Comparison of ENCODE assay signal across 28 cellular contexts in genomic region chr10:21445161-21445560, GRCh38.
"Had no signal": no experiment of that assay in that cellular context is flagged by ENCODE, and none has a peak within 500 bp of the region (broad histone marks: within the 10 kb centered on the region; RNA-seq: fewer than 3 reads in every experiment).

No MANE protein-coding gene starts in this region.

- H3K36me3 ChIP-seq: gastroesophageal sphincter, right atrium auricular region, thyroid gland, upper lobe of right lung had no signal

- H3K27ac Mint-ChIP-seq: activated CD4-positive, alpha-beta T cell treated with anti-CD3 and anti-CD28 coated beads, Interleukin-2, amount 10 ng/mL, durations not matched to agents 7 days and 5 days; activated CD8-positive, alpha-beta memory T cell treated with anti-CD3 and anti-CD28 coated beads, Interleukin-2, amount 10 ng/mL, durations not matched to agents 7 days and 5 days; activated CD8-positive, alpha-beta T cell treated with anti-CD3 and anti-CD28 coated beads for 36 hours; activated naive CD4-positive, alpha-beta T cell treated with anti-CD3 and anti-CD28 coated beads, Interleukin-2, amount 10 ng/mL, durations not matched to agents 7 days and 5 days; brain; memory B cell; progenitor cell of endocrine pancreas; stimulated activated naive CD8-positive, alpha-beta T cell treated with anti-CD3 and anti-CD28 coated beads, Interleukin-15, Interleukin-2, amounts not matched to agents 100 ng/mL and 50 ng/mL, for 24 hours had no signal

- H3K27me3 ChIP-seq: gastroesophageal sphincter, right atrium auricular region, thyroid gland, upper lobe of right lung had no signal

- H3K27me3 Mint-ChIP-seq: activated CD4-positive, alpha-beta T cell treated with anti-CD3 and anti-CD28 coated beads, Interleukin-2, amount 10 ng/mL, durations not matched to agents 7 days and 5 days; activated CD8-positive, alpha-beta memory T cell treated with anti-CD3 and anti-CD28 coated beads, Interleukin-2, amount 10 ng/mL, durations not matched to agents 7 days and 5 days; activated CD8-positive, alpha-beta T cell treated with anti-CD3 and anti-CD28 coated beads for 36 hours; activated naive CD4-positive, alpha-beta T cell treated with anti-CD3 and anti-CD28 coated beads, Interleukin-2, amount 10 ng/mL, durations not matched to agents 7 days and 5 days; brain; progenitor cell of endocrine pancreas; stimulated activated naive CD8-positive, alpha-beta T cell treated with anti-CD3 and anti-CD28 coated beads, Interleukin-15, Interleukin-2, amounts not matched to agents 100 ng/mL and 50 ng/mL, for 24 hours had no signal

- ATAC-seq: activated CD4-positive, CD25-positive, alpha-beta regulatory T cell treated with anti-CD3 and anti-CD28 coated beads, Interleukin-2, amount 50 U/mL, for 24 hours; activated CD8-positive, alpha-beta memory T cell treated with anti-CD3 and anti-CD28 coated beads, Interleukin-2, amount 10 ng/mL, durations not matched to agents 7 days and 5 days; activated CD8-positive, alpha-beta T cell treated with anti-CD3 and anti-CD28 coated beads for 36 hours; esophagus mucosa; gastroesophageal sphincter; left cardiac atrium; upper lobe of right lung had no signal

- H3K9me3 ChIP-seq: thyroid gland, upper lobe of right lung had no signal

- H3K27ac ChIP-seq: gastroesophageal sphincter, right atrium auricular region, thyroid gland, upper lobe of right lung, VCaP had no signal

- H3K9me3 Mint-ChIP-seq: activated CD4-positive, alpha-beta T cell treated with anti-CD3 and anti-CD28 coated beads, Interleukin-2, amount 10 ng/mL, durations not matched to agents 7 days and 5 days; activated CD8-positive, alpha-beta T cell treated with anti-CD3 and anti-CD28 coated beads for 36 hours; activated naive CD4-positive, alpha-beta T cell treated with anti-CD3 and anti-CD28 coated beads, Interleukin-2, amount 10 ng/mL, durations not matched to agents 7 days and 5 days; memory B cell; stimulated activated naive CD8-positive, alpha-beta T cell treated with anti-CD3 and anti-CD28 coated beads, Interleukin-15, Interleukin-2, amounts not matched to agents 100 ng/mL and 50 ng/mL, for 24 hours had no signal

- DNase-seq: activated CD4-positive, alpha-beta T cell treated with anti-CD3 and anti-CD28 coated beads, Interleukin-2, amount 10 ng/mL, durations not matched to agents 7 days and 5 days; activated CD8-positive, alpha-beta memory T cell treated with anti-CD3 and anti-CD28 coated beads, Interleukin-2, amount 10 ng/mL, durations not matched to agents 7 days and 5 days; activated CD8-positive, alpha-beta T cell treated with anti-CD3 and anti-CD28 coated beads for 36 hours; activated effector memory CD4-positive, alpha-beta T cell treated with anti-CD3 and anti-CD28 coated beads, Interleukin-2, amount 50 U/mL, for 16 hours; activated naive CD4-positive, alpha-beta T cell treated with anti-CD3 and anti-CD28 coated beads, Interleukin-2, amount 10 ng/mL, durations not matched to agents 7 days and 5 days; activated T-cell treated with anti-CD3 and anti-CD28 coated beads for 4 hours; anterior cingulate cortex; dermis blood vessel endothelial cell; effector memory CD4-positive, alpha-beta T cell; head of caudate nucleus; hypothalamus; islet precursor cell; left cardiac atrium; stimulated activated CD4-positive, alpha-beta T cell treated with anti-CD3 and anti-CD28 coated beads, Interleukin-12 subunit alpha, Interleukin-12 subunit beta, amount 100 ng/mL, for 4 hours; stimulated activated CD4-positive, alpha-beta T cell treated with anti-CD3 and anti-CD28 coated beads, Interleukin-4, amount 100 ng/mL, for 4 hours; substantia nigra; T-helper 2 cell; thyroid gland; upper lobe of right lung had no signal

- H3K4me1 Mint-ChIP-seq: activated CD4-positive, alpha-beta T cell treated with anti-CD3 and anti-CD28 coated beads, Interleukin-2, amount 10 ng/mL, durations not matched to agents 7 days and 5 days; activated CD8-positive, alpha-beta memory T cell treated with anti-CD3 and anti-CD28 coated beads, Interleukin-2, amount 10 ng/mL, durations not matched to agents 7 days and 5 days; activated naive CD4-positive, alpha-beta T cell treated with anti-CD3 and anti-CD28 coated beads, Interleukin-2, amount 10 ng/mL, durations not matched to agents 7 days and 5 days; memory B cell had no signal

- H3K36me3 Mint-ChIP-seq: activated CD8-positive, alpha-beta memory T cell treated with anti-CD3 and anti-CD28 coated beads, Interleukin-2, amount 10 ng/mL, durations not matched to agents 7 days and 5 days; activated naive CD4-positive, alpha-beta T cell treated with anti-CD3 and anti-CD28 coated beads, Interleukin-2, amount 10 ng/mL, durations not matched to agents 7 days and 5 days; brain; memory B cell had no signal

- H3K4me1 ChIP-seq: gastroesophageal sphincter, right atrium auricular region, thyroid gland, upper lobe of right lung had no signal

- H3K4me3 Mint-ChIP-seq: activated CD4-positive, alpha-beta T cell treated with anti-CD3 and anti-CD28 coated beads, Interleukin-2, amount 10 ng/mL, durations not matched to agents 7 days and 5 days; activated CD8-positive, alpha-beta memory T cell treated with anti-CD3 and anti-CD28 coated beads, Interleukin-2, amount 10 ng/mL, durations not matched to agents 7 days and 5 days; activated CD8-positive, alpha-beta T cell treated with anti-CD3 and anti-CD28 coated beads for 36 hours; activated naive CD4-positive, alpha-beta T cell treated with anti-CD3 and anti-CD28 coated beads, Interleukin-2, amount 10 ng/mL, durations not matched to agents 7 days and 5 days; brain; memory B cell; stimulated activated naive CD8-positive, alpha-beta T cell treated with anti-CD3 and anti-CD28 coated beads, Interleukin-15, Interleukin-2, amounts not matched to agents 100 ng/mL and 50 ng/mL, for 24 hours had no signal

- H3K4me3 ChIP-seq: gastroesophageal sphincter, right atrium auricular region, thyroid gland, upper lobe of right lung had no signal
